ENCODE assay signal across 18 cellular contexts in genomic region chr2:97747716-97748115, GRCh38. TPM values are rescaled to one million over a fixed set of nuclear protein-coding genes. Genes with fewer than 3 reads are reported as not detected.
DNase-seq lines count a peak whose midpoint lies in the region; ATAC-seq, FAIRE-seq and TF ChIP-seq lines count a peak whose summit lies in the region.
"Had no signal": no experiment of that assay in that cellular context is flagged by ENCODE, and none has a peak within 500 bp of the region (broad histone marks: within the 10 kb centered on the region; RNA-seq: fewer than 3 reads in every experiment).

No MANE protein-coding gene starts in this region.

- H3K4me3 Mint-ChIP-seq in astrocyte (ENCODE audit: unreplicated experiment) = no peak overlapping the region
- H3K4me3 Mint-ChIP-seq in naive thymus-derived CD4-positive, alpha-beta T cell = peak overlapping the region in 1 of 10 donors; percentile 16
- H3K4me3 Mint-ChIP-seq: mesothelial cell of epicardium had no signal

- no peak overlapping the region for H3K9ac ChIP-seq in astrocyte (ENCODE audit: low read length)

- CTCF ChIA-PET in naive thymus-derived CD4-positive, alpha-beta T cell (lab: Charles Lee) = interaction anchor here (0.6 to 3.7 kb wide), 9 partner anchors 23 to 785 kb away, joined by 3 to 43 read pairs (median 5); partner anchors contain the start of gene ZAP70

- no peaks in the 10 kb centered on the region for H3K27me3 ChIP-seq in astrocyte (ENCODE audit: insufficient read depth, low read length)
- H3K27me3 ChIP-seq in naive thymus-derived CD4-positive, alpha-beta T cell (ENCODE audit: control insufficient read depth in 2 of 2, insufficient read depth in 2 of 2, low read length in 2 of 2) = no peaks in the 10 kb centered on the region
- H3K27me3 ChIP-seq: ovary had no signal

- FAIRE-seq in astrocyte (lab: Jason Lieb, UNC) = no peak
- FAIRE-seq: kidney, small intestine had no signal

- peak overlapping the region; percentile 44 for H3K27ac Mint-ChIP-seq in astrocyte (ENCODE audit: unreplicated experiment)
- H3K27ac Mint-ChIP-seq in naive thymus-derived CD4-positive, alpha-beta T cell = peak overlapping the region in 8 of 9 donors; percentile 4 to 81 (median 62)
- H3K27ac Mint-ChIP-seq: activated T-helper 2 cell treated with anti-CD3 and anti-CD28 coated beads, Interferon-gamma antibody, Interleukin-2, Interleukin-4, amounts not matched to agents 10 μg/mL and 5 μg/mL and 100 μg/mL, durations not matched to agents 14 hours and 24 hours and 36 hours; mesothelial cell of epicardium had no signal

- H3K4me1 ChIP-seq in astrocyte (ENCODE audit: insufficient read depth, low read length) = peaks cover 6% of the 10 kb centered on the region
- H3K4me1 ChIP-seq in naive thymus-derived CD4-positive, alpha-beta T cell (ENCODE audit: control insufficient read depth in 2 of 2, insufficient read depth in 2 of 2, low read length in 2 of 2) = peaks cover 24 to 58% of the 10 kb centered on the region in 2 donors
- H3K4me1 ChIP-seq: Caco-2 had no signal

- H3K9me3 ChIP-seq in astrocyte (ENCODE audit: insufficient read depth, low read depth, low read length) = no peaks in the 10 kb centered on the region
- no peaks in the 10 kb centered on the region for H3K9me3 ChIP-seq in naive thymus-derived CD4-positive, alpha-beta T cell (ENCODE audit: control insufficient read depth in 2 of 3, low read length in 3 of 3)
- H3K9me3 ChIP-seq: Caco-2, ovary had no signal

- H3K36me3 ChIP-seq in astrocyte (ENCODE audit: insufficient read depth, low read length) = no peaks in the 10 kb centered on the region
- peaks cover 0 to 5% (median 0%) of the 10 kb centered on the region in 3 experiments for H3K36me3 ChIP-seq in naive thymus-derived CD4-positive, alpha-beta T cell (ENCODE audit: control insufficient read depth in 2 of 3, insufficient read depth in 3 of 3, low read length in 3 of 3)
- H3K36me3 ChIP-seq: ovary had no signal

- no peak for ATAC-seq in naive thymus-derived CD4-positive, alpha-beta T cell

- no peaks in the 10 kb centered on the region for H3K27me3 Mint-ChIP-seq in astrocyte (ENCODE audit: low read depth, unreplicated experiment)
- no peaks in the 10 kb centered on the region for H3K27me3 Mint-ChIP-seq in naive thymus-derived CD4-positive, alpha-beta T cell

- H3K4me2 ChIP-seq in astrocyte (ENCODE audit: low read length) = no peak overlapping the region

- no peak overlapping the region for H3K4me3 ChIP-seq in astrocyte (ENCODE audit: insufficient read depth, low read depth, low read length)
- no peak overlapping the region for H3K4me3 ChIP-seq in naive thymus-derived CD4-positive, alpha-beta T cell (ENCODE audit: low read length)
- H3K4me3 ChIP-seq: coronary artery, ovary had no signal

- no peak overlapping the region for H3K27ac ChIP-seq in astrocyte (ENCODE audit: low read depth, low read length)
- H3K27ac ChIP-seq in naive thymus-derived CD4-positive, alpha-beta T cell (ENCODE audit: low read depth, low read length) = no peak overlapping the region
- H3K27ac ChIP-seq: coronary artery, epithelial cell of prostate, ovary had no signal

- TF ChIP-seq CTCF in astrocyte (IDR thresholded peaks at IDR 0.05; ENCODE audit: insufficient read depth, low read depth, low read length) = no peak

- H3K9me3 Mint-ChIP-seq in astrocyte (ENCODE audit: unreplicated experiment) = no peaks in the 10 kb centered on the region
- H3K9me3 Mint-ChIP-seq in naive thymus-derived CD4-positive, alpha-beta T cell = peaks cover 0 to 4% (median 0%) of the 10 kb centered on the region in 11 donors
- H3K9me3 Mint-ChIP-seq: activated T-helper 2 cell treated with anti-CD3 and anti-CD28 coated beads, Interferon-gamma antibody, Interleukin-2, Interleukin-4, amounts not matched to agents 10 μg/mL and 5 μg/mL and 100 μg/mL, durations not matched to agents 14 hours and 24 hours and 36 hours had no signal

- H3K36me3 Mint-ChIP-seq in astrocyte (ENCODE audit: low read depth, unreplicated experiment) = peaks cover 2% of the 10 kb centered on the region
- peaks cover 0 to 19% (median 7%) of the 10 kb centered on the region in 5 donors for H3K36me3 Mint-ChIP-seq in naive thymus-derived CD4-positive, alpha-beta T cell

- H3K4me1 Mint-ChIP-seq in astrocyte (ENCODE audit: low read depth, unreplicated experiment) = peaks cover 25% of the 10 kb centered on the region
- peaks cover 35 to 62% (median 56%) of the 10 kb centered on the region in 7 donors for H3K4me1 Mint-ChIP-seq in naive thymus-derived CD4-positive, alpha-beta T cell

- peak; percentile 19 for DNase-seq in NCI-H1694 (lab: John Stamatoyannopoulos, UW)
- DNase-seq in NCI-H1694 treated with DMSO at 0.1 percent for 48 hours (lab: John Stamatoyannopoulos, UW) = no peak
- DNase-seq in GM03348 (ENCODE audit: low spot score) = peak; percentile 81
- peak; percentile 82 for DNase-seq in astrocyte (ENCODE audit: low read depth)
- DNase-seq in naive thymus-derived CD4-positive, alpha-beta T cell = no peak
- no peak for DNase-seq in DMS153 treated with DMSO at 0.1 percent for 48 hours (lab: John Stamatoyannopoulos, UW; ENCODE audit: unreplicated experiment)
- no peak for DNase-seq in DMS53 treated with DMSO at 0.1 percent for 48 hours (lab: John Stamatoyannopoulos, UW; ENCODE audit: unreplicated experiment)
- DNase-seq in activated CD4-positive, alpha-beta T cell treated with anti-CD3 and anti-CD28 coated beads, Interleukin-2, amount 50 U/mL, for 48 hours = no peak
- DNase-seq: amniotic stem cell, NCI-H1417 treated with DMSO at 0.1 percent for 48 hours, ovary had no signal

- no peaks in the 10 kb centered on the region for H4K20me1 ChIP-seq in astrocyte (ENCODE audit: insufficient read depth, low read length)

- no peaks in the 10 kb centered on the region for H3K79me2 ChIP-seq in astrocyte (ENCODE audit: insufficient read depth, low read length)

- intact Hi-C loops in naive thymus-derived CD4-positive, alpha-beta T cell (cut with micrococcal nuclease) = loop anchor here (1.0 kb wide), 3 partner anchors 37 to 157 kb away; no protein-coding TSS in a partner anchor

- no peak overlapping the region for H2AFZ ChIP-seq in astrocyte (ENCODE audit: low read depth, low read length)

- POLR2A ChIA-PET in naive thymus-derived CD4-positive, alpha-beta T cell (lab: Charles Lee) = interaction anchor here (0.5 to 1.0 kb wide), 3 partner anchors 38 to 1257 kb away, joined by 3 to 6 read pairs (median 4); no protein-coding TSS in a partner anchor

RNA-seq across cellular contexts. Expression of gene ZAP70, which starts 34.3 kb away (rescaled TPM):
- 0.14 and 0.73 TPM in 2 replicates for total RNA-seq in astrocyte
- total RNA-seq in naive thymus-derived CD4-positive, alpha-beta T cell = 100 to 1,000 TPM; 354 to 432 (median 382) TPM
- 100 to 1,000 TPM; 105 to 166 TPM for polyA plus RNA-seq in naive thymus-derived CD4-positive, alpha-beta T cell

Comparison
In these comparisons a context has a peak if more than half of its experiments do, and no peak if none do; other contexts are left out.
1. DNase-seq: peak in NCI-H1694 (single experiment), GM03348 (single experiment) and astrocyte (single experiment); none in NCI-H1694 treated with DMSO at 0.1 percent for 48 hours (single experiment), naive thymus-derived CD4-positive, alpha-beta T cell (0 of 9), DMS153 treated with DMSO at 0.1 percent for 48 hours (single experiment), DMS53 treated with DMSO at 0.1 percent for 48 hours (single experiment) and activated CD4-positive, alpha-beta T cell treated with anti-CD3 and anti-CD28 coated beads, Interleukin-2, amount 50 U/mL, for 48 hours (0 of 2).
2. RNA of gene ZAP70, which starts 34.3 kb away (total RNA-seq): 354 to 432 TPM in naive thymus-derived CD4-positive, alpha-beta T cell; 0.14 to 0.73 TPM in astrocyte; every median in the first group is over 100 times any median in the second.